Comparison of ENCODE assay signal across 11 cellular contexts in genomic region chr21:25925936-25926335, GRCh38.
DNase-seq lines count a peak whose midpoint lies in the region; ATAC-seq and TF ChIP-seq lines count a peak whose summit lies in the region.
"Had no signal": no experiment of that assay in that cellular context is flagged by ENCODE, and none has a peak within 500 bp of the region (broad histone marks: within the 10 kb centered on the region; RNA-seq: fewer than 3 reads in every experiment).

No MANE protein-coding gene starts in this region.

- H3K4me3 ChIP-seq in dorsolateral prefrontal cortex (peak overlapping the region in 1 of 59 donors; percentile 38), thyroid gland (replicated peaks in 1 of 3) (no peak overlapping the region)

- H3K9me3 ChIP-seq in thyroid gland, result no peaks in the 10 kb centered on the region

- no peak for ATAC-seq in GM21737 (IDR thresholded peaks at IDR 0.05; ENCODE audit: unreplicated experiment)

- H3K4me1 ChIP-seq in thyroid gland, result peaks cover 3 to 19% of the 10 kb centered on the region in 2 donors

- no peaks in the 10 kb centered on the region for H3K36me3 ChIP-seq in thyroid gland

- intact Hi-C loops in dorsolateral prefrontal cortex (cut with DNase I), result loop anchor here in 1 of 2 donors (5.0 kb wide), 1 partner anchor 71 kb away; no protein-coding TSS in a partner anchor
- intact Hi-C loops in thyroid gland (cut with DNase I), result no loop called here

- DNase-seq in OCI-M1 (lab: John Stamatoyannopoulos, UW) (peak; percentile 36), dorsolateral prefrontal cortex (no peak), medulla oblongata (ENCODE audit: extremely low spot score) (peak; percentile 56), thyroid gland (no peak), AML-193 (lab: John Stamatoyannopoulos, UW) (no peak), NCI-H2171 (lab: John Stamatoyannopoulos, UW) (no peak), NCI-H526 treated with DMSO at 0.1 percent for 48 hours (lab: John Stamatoyannopoulos, UW) (no peak)
- DNase-seq: activated CD4-positive, alpha-beta T cell treated with anti-CD3 and anti-CD28 coated beads, Interleukin-2, amount 10 ng/mL, durations not matched to agents 7 days and 5 days; activated naive CD4-positive, alpha-beta T cell treated with anti-CD3 and anti-CD28 coated beads, Interleukin-2, amount 10 ng/mL, durations not matched to agents 7 days and 5 days; DMS153 had no signal

- no peak for TF ChIP-seq POLR2A in thyroid gland (IDR thresholded peaks at IDR 0.05)

- TF ChIP-seq CTCF in dorsolateral prefrontal cortex (IDR thresholded peaks at IDR 0.05 in 54 of 56, conservative IDR thresholded peaks at IDR 0.05 in 2 of 56; ENCODE audit: low read depth in 1 of 56, partially characterized antibody in 56 of 56) (no peak), thyroid gland (IDR thresholded peaks at IDR 0.05) (no peak)

- H3K27ac ChIP-seq in dorsolateral prefrontal cortex, result peak overlapping the region; percentile 74 to 98 (median 93)
- H3K27ac ChIP-seq in thyroid gland, result peak overlapping the region in 2 of 3 donors; percentile 12 to 62

- no peaks in the 10 kb centered on the region for H3K27me3 ChIP-seq in dorsolateral prefrontal cortex
- no peaks in the 10 kb centered on the region for H3K27me3 ChIP-seq in thyroid gland

- WGBS in thyroid gland, 2 donors, result 49 to 51% methylated on average over 2 of the region's 2 CpGs

Comparison
In these comparisons a context has a peak if more than half of its experiments do, and no peak if none do; other contexts are left out.
1. DNase-seq: peak in OCI-M1 (single experiment) and medulla oblongata (single experiment); none in dorsolateral prefrontal cortex (0 of 10), thyroid gland (0 of 2), AML-193 (0 of 2), NCI-H2171 (single experiment) and NCI-H526 treated with DMSO at 0.1 percent for 48 hours (single experiment).